15 cellular contexts compared by ENCODE assay signal in the genomic region with DNA sequence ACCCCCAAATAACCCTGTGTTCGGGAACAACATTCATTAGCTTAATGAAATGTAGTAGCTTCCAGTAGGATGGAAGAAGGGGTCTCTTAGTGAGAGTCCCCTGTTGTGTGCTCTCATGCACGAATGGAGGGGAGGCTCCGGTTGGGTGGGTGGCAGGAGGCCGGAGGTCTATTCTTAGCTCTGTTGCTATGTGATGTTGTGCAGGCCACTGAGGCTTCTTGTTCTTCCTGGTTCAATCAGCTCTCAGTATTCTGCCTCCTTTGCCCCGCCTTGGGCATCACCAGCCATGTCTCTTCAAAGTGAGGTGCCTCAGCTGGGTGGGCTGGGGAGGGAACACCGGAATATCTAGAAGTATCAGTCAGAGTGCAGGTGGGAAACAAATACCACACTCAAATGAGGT. TPM values are rescaled to one million over a fixed set of nuclear protein-coding genes. Genes with fewer than 3 reads are reported as not detected.
DNase-seq lines count a peak whose midpoint lies in the region; ATAC-seq and TF ChIP-seq lines count a peak whose summit lies in the region.
"Had no signal": no experiment of that assay in that cellular context is flagged by ENCODE, and none has a peak within 500 bp of the region (broad histone marks: within the 10 kb centered on the region; RNA-seq: fewer than 3 reads in every experiment).

No MANE protein-coding gene starts in this region.

- no peak for ATAC-seq in HG03045 (IDR thresholded peaks at IDR 0.05; ENCODE audit: unreplicated experiment)
- ATAC-seq: CD8-positive, alpha-beta T cell had no signal

- peaks cover 0 to 21% (median 0%) of the 10 kb centered on the region in 11 experiments; a peak in 4 of 22 replicates for H3K27me3 ChIP-seq in BLaER1 treated with 17β-estradiol and CSF1 and Interleukin-3, amounts not matched to agents 10 nM and 100 nM
- peaks cover 21% of the 10 kb centered on the region for H3K27me3 ChIP-seq in neural progenitor cell

- no peaks in the 10 kb centered on the region for H3K9me3 ChIP-seq in BLaER1 treated with 17β-estradiol and CSF1 and Interleukin-3, amounts not matched to agents 10 nM and 100 nM (replicated peaks in 1 of 11)
- no peaks in the 10 kb centered on the region for H3K9me3 ChIP-seq in neural progenitor cell (ENCODE audit: low read depth)

- no peak overlapping the region for H3K27ac Mint-ChIP-seq in neural progenitor cell
- no peak overlapping the region for H3K27ac Mint-ChIP-seq in osteocyte (ENCODE audit: unreplicated experiment)
- H3K27ac Mint-ChIP-seq: B cell; CD8-positive, alpha-beta T cell had no signal

- H2AFZ ChIP-seq in neural progenitor cell (replicated peaks), result peak overlapping the region; percentile 82

- peak overlapping the region in 3 of 11 experiments; percentile 3 to 39 (median 19); a peak in 3 of 22 replicates for H3K9ac ChIP-seq in BLaER1 treated with 17β-estradiol and CSF1 and Interleukin-3, amounts not matched to agents 10 nM and 100 nM
- H3K9ac ChIP-seq in neural progenitor cell, result no peak overlapping the region

- H3F3A ChIP-seq in neural progenitor cell (ENCODE audit: low read depth), result no peaks in the 10 kb centered on the region

- peak overlapping the region in 10 of 11 experiments; percentile 7 to 88 (median 84); a peak in 19 of 22 replicates for H3K4me2 ChIP-seq in BLaER1 treated with 17β-estradiol and CSF1 and Interleukin-3, amounts not matched to agents 10 nM and 100 nM
- H3K4me2 ChIP-seq in neural progenitor cell, result peak overlapping the region; percentile 12

- H3K4me3 ChIP-seq in BLaER1 treated with 17β-estradiol and CSF1 and Interleukin-3, amounts not matched to agents 10 nM and 100 nM, result peak overlapping the region in 1 of 10 experiments; percentile 26; a peak in 1 of 20 replicates
- H3K4me3 ChIP-seq in neural progenitor cell, result no peak overlapping the region

- TF ChIP-seq CTCF in GM10266 (IDR thresholded peaks at IDR 0.05; ENCODE audit: control insufficient read depth, insufficient read depth, low read depth, missing control alignments) (no peak), neural progenitor cell (IDR thresholded peaks at IDR 0.05) (no peak), osteocyte (IDR thresholded peaks at IDR 0.05) (no peak)

- H3K9me3 Mint-ChIP-seq in neural progenitor cell (no peaks in the 10 kb centered on the region), osteocyte (ENCODE audit: unreplicated experiment) (no peaks in the 10 kb centered on the region)
- H3K9me3 Mint-ChIP-seq: CD8-positive, alpha-beta T cell had no signal

- H3K36me3 ChIP-seq in BLaER1 treated with 17β-estradiol and CSF1 and Interleukin-3, amounts not matched to agents 10 nM and 100 nM, result no peaks in the 10 kb centered on the region
- no peaks in the 10 kb centered on the region for H3K36me3 ChIP-seq in neural progenitor cell

- H3K4me1 Mint-ChIP-seq in neural progenitor cell (peaks cover 24% of the 10 kb centered on the region), osteocyte (ENCODE audit: unreplicated experiment) (peaks cover 27% of the 10 kb centered on the region)
- H3K4me1 Mint-ChIP-seq: B cell had no signal

- no peaks in the 10 kb centered on the region for H3K36me3 Mint-ChIP-seq in neural progenitor cell
- H3K36me3 Mint-ChIP-seq in osteocyte (ENCODE audit: unreplicated experiment), result no peaks in the 10 kb centered on the region
- H3K36me3 Mint-ChIP-seq: CD8-positive, alpha-beta T cell had no signal

- peaks cover 14 to 76% (median 72%) of the 10 kb centered on the region in 10 experiments; a peak in 19 of 20 replicates for H3K4me1 ChIP-seq in BLaER1 treated with 17β-estradiol and CSF1 and Interleukin-3, amounts not matched to agents 10 nM and 100 nM
- peaks cover 13% of the 10 kb centered on the region for H3K4me1 ChIP-seq in neural progenitor cell

- H3K27me3 Mint-ChIP-seq in neural progenitor cell (ENCODE audit: insufficient read depth, low read depth) (peaks cover 3% of the 10 kb centered on the region), osteocyte (ENCODE audit: unreplicated experiment) (peaks cover 12% of the 10 kb centered on the region)

- DNase-seq in GM10266 (ENCODE audit: extremely low spot score), result peak; percentile 11
- DNase-seq in cerebellar cortex (ENCODE audit: low spot score), result peak; percentile 42
- no peak for DNase-seq in neural progenitor cell (ENCODE audit: low spot score)
- DNase-seq in osteocyte (ENCODE audit: extremely low spot score, unreplicated experiment), result no peak
- no peak for DNase-seq in A172 (ENCODE audit: low spot score)
- DNase-seq: CD8-positive, alpha-beta T cell; DMS79; NCI-H1105 treated with DMSO at 0.1 percent for 48 hours; NCI-H187; NCI-H226; OCI-M1 had no signal

- H3K79me2 ChIP-seq in neural progenitor cell (ENCODE audit: low read depth), result no peaks in the 10 kb centered on the region

- H3K4me3 Mint-ChIP-seq in neural progenitor cell, result no peak overlapping the region
- no peak overlapping the region for H3K4me3 Mint-ChIP-seq in osteocyte (ENCODE audit: unreplicated experiment)
- H3K4me3 Mint-ChIP-seq: B cell; CD8-positive, alpha-beta T cell had no signal

- H4K20me1 ChIP-seq in BLaER1 treated with 17β-estradiol and CSF1 and Interleukin-3, amounts not matched to agents 10 nM and 100 nM, result no peaks in the 10 kb centered on the region
- H4K20me1 ChIP-seq in neural progenitor cell (ENCODE audit: low read depth), result no peaks in the 10 kb centered on the region

- peak overlapping the region in 7 of 11 experiments; percentile 34 to 70 (median 57); a peak in 12 of 22 replicates for H3K27ac ChIP-seq in BLaER1 treated with 17β-estradiol and CSF1 and Interleukin-3, amounts not matched to agents 10 nM and 100 nM
- H3K27ac ChIP-seq in neural progenitor cell, result no peak overlapping the region

RNA-seq across cellular contexts. Expression of a gene that starts 50.8 kb away (rescaled TPM):
- total RNA-seq in neural progenitor cell (ENCODE audit: low replicate concordance) (1.4 and 3.1 TPM in 2 replicates), osteocyte (0.31 and 0.40 TPM in 2 replicates)
- not detected in 2 replicates for total RNA-seq in A172 (2014; rRNA removed; shearing (Covaris generic))
- total RNA-seq: B cell; CD8-positive, alpha-beta T cell; RPMI7951 had no signal

Comparison
In these comparisons a context has a peak if more than half of its experiments do, and no peak if none do; other contexts are left out.
1. DNase-seq: peak in GM10266 (single experiment) and cerebellar cortex (single experiment); none in neural progenitor cell (single experiment), osteocyte (single experiment) and A172 (single experiment).